Comparison of ENCODE assay signal across 13 cellular contexts in the genomic region with DNA sequence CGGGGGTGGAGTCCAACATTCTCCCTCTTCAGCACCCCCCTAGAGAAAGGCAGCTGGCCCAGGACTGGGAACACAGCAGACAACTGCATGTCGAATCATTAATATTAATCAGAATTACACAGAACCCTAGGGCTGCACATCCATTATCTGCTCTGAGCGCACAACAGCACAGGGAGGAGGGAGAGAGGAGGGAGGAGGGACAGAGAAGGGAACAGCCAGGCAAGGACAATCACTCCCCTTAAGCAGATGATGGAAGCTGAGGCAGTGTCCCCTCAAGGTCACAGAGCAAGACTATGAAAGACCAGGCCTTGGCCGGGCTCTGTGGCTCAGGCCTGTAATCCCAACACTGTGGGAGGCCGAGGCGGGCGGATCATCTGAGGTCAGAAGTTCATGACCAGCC. TPM values are rescaled to one million over a fixed set of nuclear protein-coding genes. Genes with fewer than 3 reads are reported as not detected.
DNase-seq lines count a peak whose midpoint lies in the region; ATAC-seq and TF ChIP-seq lines count a peak whose summit lies in the region.
"Had no signal": no experiment of that assay in that cellular context is flagged by ENCODE, and none has a peak within 500 bp of the region (broad histone marks: within the 10 kb centered on the region; RNA-seq: fewer than 3 reads in every experiment).

No MANE protein-coding gene starts in this region.

- H3K9me3 ChIP-seq in BE2C (no peaks in the 10 kb centered on the region), HEK293 (ENCODE audit: control insufficient read depth, insufficient read depth, low read depth, low read length) (no peaks in the 10 kb centered on the region), testis (no peaks in the 10 kb centered on the region)
- H3K9me3 ChIP-seq: A549 had no signal

- peaks cover 2% of the 10 kb centered on the region for H3K27me3 Mint-ChIP-seq in glutamatergic neuron (ENCODE audit: unreplicated experiment)
- H3K27me3 Mint-ChIP-seq: IgD-negative memory B cell had no signal

- no peak for TF ChIP-seq POLR2A in testis (IDR thresholded peaks at IDR 0.05)

- peaks cover 5% of the 10 kb centered on the region for H3K4me1 ChIP-seq in BE2C
- H3K4me1 ChIP-seq in HEK293 (ENCODE audit: control insufficient read depth, insufficient read depth, low read length) = no peaks in the 10 kb centered on the region
- H3K4me1 ChIP-seq in testis = peaks cover 3% of the 10 kb centered on the region
- H3K4me1 ChIP-seq: A549 had no signal

- no peak for ATAC-seq in GM19455 (IDR thresholded peaks at IDR 0.05; ENCODE audit: unreplicated experiment)
- ATAC-seq: A549, GM12878, HCT116 had no signal

- H3K36me3 Mint-ChIP-seq in glutamatergic neuron (ENCODE audit: unreplicated experiment) = no peaks in the 10 kb centered on the region

- TF ChIP-seq CTCF in BE2C (IDR thresholded peaks at IDR 0.05; ENCODE audit: low read depth, low read length) (no peak), HEK293 (tag by site-specific recombination; IDR thresholded peaks at IDR 0.05) (no peak), glutamatergic neuron (IDR thresholded peaks at IDR 0.05; ENCODE audit: partially characterized antibody, unreplicated experiment) (no peak), testis (IDR thresholded peaks at IDR 0.05) (no peak), GM10266 (IDR thresholded peaks at IDR 0.05; ENCODE audit: control insufficient read depth, insufficient read depth, low read depth, missing control alignments) (no peak)

- H3K27ac ChIP-seq in HEK293 (ENCODE audit: extremely low read depth, low read depth, low read length) (no peak overlapping the region), testis (no peak overlapping the region)
- H3K27ac ChIP-seq: A549, BLaER1, GM23248 had no signal

- intact Hi-C loops in testis (cut with DNase I; ENCODE audit: low total_unique reads) = no loop called here

- peaks cover 2% of the 10 kb centered on the region for H3K9me3 Mint-ChIP-seq in glutamatergic neuron (ENCODE audit: unreplicated experiment)
- H3K9me3 Mint-ChIP-seq: IgD-negative memory B cell had no signal

- H3K27me3 ChIP-seq in BE2C (no peaks in the 10 kb centered on the region), testis (no peaks in the 10 kb centered on the region)
- H3K27me3 ChIP-seq: BLaER1 had no signal

- H3K36me3 ChIP-seq in BE2C = no peaks in the 10 kb centered on the region
- no peaks in the 10 kb centered on the region for H3K36me3 ChIP-seq in HEK293 (ENCODE audit: control insufficient read depth in 2 of 2, insufficient read depth in 1 of 2, low read length in 2 of 2)
- no peaks in the 10 kb centered on the region for H3K36me3 ChIP-seq in testis (ENCODE audit: low read depth, missing control alignments)
- H3K36me3 ChIP-seq: BLaER1 had no signal

- no peak overlapping the region for H3K27ac Mint-ChIP-seq in glutamatergic neuron (ENCODE audit: unreplicated experiment)
- H3K27ac Mint-ChIP-seq: IgD-negative memory B cell had no signal

- no peak overlapping the region for H3K4me3 Mint-ChIP-seq in glutamatergic neuron (ENCODE audit: unreplicated experiment)
- H3K4me3 Mint-ChIP-seq: IgD-negative memory B cell had no signal

- CTCF ChIA-PET in HEK293 (lab: Yijun Ruan, JAX) = no interaction called here

- WGBS in testis, 2 donors = 67 to 79% methylated on average over 6 to 7 of the region's 7 CpGs

- DNase-seq in BE2C = peak; percentile 49
- peak; percentile 46 for DNase-seq in glutamatergic neuron
- peak; percentile 81 for DNase-seq in testis
- DNase-seq in GM10266 (ENCODE audit: extremely low spot score) = no peak
- DNase-seq: DMS 273 treated with DMSO at 0.1 percent for 48 hours, GM23248 had no signal

- POLR2A ChIA-PET in HEK293 (lab: Yijun Ruan, JAX) = no interaction called here

- no peaks in the 10 kb centered on the region for H3K4me1 Mint-ChIP-seq in glutamatergic neuron (ENCODE audit: low read depth, unreplicated experiment)

- H3K4me3 ChIP-seq in BE2C (ENCODE audit: low read depth, low read length) (no peak overlapping the region), HEK293 (ENCODE audit: low read depth, low read length) (no peak overlapping the region), testis (no peak overlapping the region)
- H3K4me3 ChIP-seq: A549, BLaER1, GM12878, GM23248 had no signal

TF ChIP-seq in HEK293, 187 proteins besides CTCF, POLR2A, EP300 and RAD21:
- TF ChIP-seq ZFHX2 (tag by site-specific recombination; conservative IDR thresholded peaks at IDR 0.05) (no peak), ZNF341 (tag by site-specific recombination; IDR thresholded peaks at IDR 0.05; ENCODE audit: low read depth) (peak; percentile 97), SP7 (tag by site-specific recombination; IDR thresholded peaks at IDR 0.05) (no peak)

RNA-seq across cellular contexts. Expression of a gene that starts 25.7 kb away (rescaled TPM):
- polyA plus RNA-seq in BE2C (2012; ENCODE audit: insufficient read depth, insufficient read length, low read depth) = 5.9 TPM
- total RNA-seq in glutamatergic neuron (ENCODE audit: unreplicated experiment) (not detected), testis (10 to 100 TPM in 1 of 2 donors, 1 to 10 TPM in 1; 9.1 to 12.5 TPM)
- 8.1 TPM for polyA plus RNA-seq in testis (ENCODE audit: insufficient read depth, low read depth, low replicate concordance)

RNA-seq across cellular contexts. Expression of a gene that starts 26.0 kb away (rescaled TPM):
- polyA plus RNA-seq in BE2C (2012; ENCODE audit: insufficient read depth, insufficient read length, low read depth) = 114 TPM
- total RNA-seq in glutamatergic neuron (ENCODE audit: unreplicated experiment) = not detected
- total RNA-seq in testis = 10 to 100 TPM; 70.5 to 76.6 TPM
- 30.2 TPM for polyA plus RNA-seq in testis (ENCODE audit: insufficient read depth, low read depth, low replicate concordance)

RNA-seq across cellular contexts. Expression of a gene that starts 58.3 kb away (rescaled TPM):
- polyA plus RNA-seq in BE2C (2012; ENCODE audit: insufficient read depth, insufficient read length, low read depth) = 19.6 TPM
- 4.8 TPM for total RNA-seq in glutamatergic neuron (ENCODE audit: unreplicated experiment)
- total RNA-seq in testis = 10 to 100 TPM in 1 of 2 donors, 1 to 10 TPM in 1; 4.8 to 10.7 TPM
- 5.6 TPM for polyA plus RNA-seq in testis (ENCODE audit: insufficient read depth, low read depth, low replicate concordance)

RNA-seq across cellular contexts. Expression of a gene that starts 59.2 kb away (rescaled TPM):
- polyA plus RNA-seq in BE2C (2012; ENCODE audit: insufficient read depth, insufficient read length, low read depth) = 1,091 TPM
- 258 TPM for total RNA-seq in glutamatergic neuron (ENCODE audit: unreplicated experiment)
- total RNA-seq in testis = 100 to 1,000 TPM; 354 to 539 TPM
- polyA plus RNA-seq in testis (ENCODE audit: insufficient read depth, low read depth, low replicate concordance) = 314 TPM

Comparison
In these comparisons a context has a peak if more than half of its experiments do, and no peak if none do; other contexts are left out.
1. RNA of a gene that starts 25.7 kb away (total RNA-seq): 9.1 to 12.5 TPM in testis; not detected in glutamatergic neuron (single experiment); every median in the first group is over 10 times any median in the second.
2. RNA of a gene that starts 26.0 kb away (total RNA-seq): 70.5 to 76.6 TPM in testis; not detected in glutamatergic neuron (single experiment); every median in the first group is over 10 times any median in the second.